9 cellular contexts compared by ENCODE assay signal in genomic region chr2:232363784-232364615, GRCh38. TPM values are rescaled to one million over a fixed set of nuclear protein-coding genes. Genes with fewer than 3 reads are reported as not detected.
DNase-seq lines count a peak whose midpoint lies in the region; ATAC-seq and TF ChIP-seq lines count a peak whose summit lies in the region.
"Had no signal": no experiment of that assay in that cellular context is flagged by ENCODE, and none has a peak within 500 bp of the region (broad histone marks: within the 10 kb centered on the region; RNA-seq: fewer than 3 reads in every experiment).

No MANE protein-coding gene starts in this region.

- TF ChIP-seq CTCF in DND-41 (IDR thresholded peaks at IDR 0.05; ENCODE audit: borderline replicate concordance, extremely low read depth, low read length, poor library complexity, severe bottlenecking): no peak

- H3K9me3 Mint-ChIP-seq in activated T-helper 2 cell treated with anti-CD3 and anti-CD28 coated beads, Interferon-gamma antibody, Interleukin-2, Interleukin-4, amounts not matched to agents 10 μg/mL and 5 μg/mL and 100 μg/mL, durations not matched to agents 14 hours and 24 hours and 36 hours: no peaks in the 10 kb centered on the region
- H3K9me3 Mint-ChIP-seq in naive thymus-derived CD8-positive, alpha-beta T cell: peaks cover 0 to 2% (median 0%) of the 10 kb centered on the region in 9 donors

- peak overlapping the region; percentile 58 for H3K4me3 Mint-ChIP-seq in activated T-helper 2 cell treated with anti-CD3 and anti-CD28 coated beads, Interferon-gamma antibody, Interleukin-2, Interleukin-4, amounts not matched to agents 10 μg/mL and 5 μg/mL and 100 μg/mL, durations not matched to agents 14 hours and 24 hours and 36 hours (ENCODE audit: low read depth)
- peak overlapping the region; percentile 83 to 96 (median 92) for H3K4me3 Mint-ChIP-seq in naive thymus-derived CD8-positive, alpha-beta T cell

- H3K4me2 ChIP-seq in DND-41 (ENCODE audit: insufficient read depth, low read length): peak overlapping the region; percentile 73

- no peaks in the 10 kb centered on the region for H3K36me3 ChIP-seq in DND-41 (ENCODE audit: insufficient read depth, low read length)

- no peaks in the 10 kb centered on the region for H3K27me3 ChIP-seq in DND-41 (ENCODE audit: insufficient read depth, low read length, poor library complexity)

- H3K79me2 ChIP-seq in DND-41 (ENCODE audit: insufficient read depth, low read length): no peaks in the 10 kb centered on the region

- peak overlapping the region; percentile 79 for H3K27ac ChIP-seq in DND-41 (ENCODE audit: low read length)

- ATAC-seq in DND-41 (ENCODE audit: insufficient read depth, low read depth): peak; percentile 86
- ATAC-seq in HG03196 (IDR thresholded peaks at IDR 0.05; ENCODE audit: unreplicated experiment): peak; percentile 58
- peak; percentile 67 to 74 for ATAC-seq in naive thymus-derived CD8-positive, alpha-beta T cell
- no peak for ATAC-seq in GM19023 (IDR thresholded peaks at IDR 0.05; ENCODE audit: unreplicated experiment)
- ATAC-seq in GM21619 (IDR thresholded peaks at IDR 0.05; ENCODE audit: unreplicated experiment): no peak

- peak overlapping the region; percentile 61; the same call in 1 of the 2 replicates for H2AFZ ChIP-seq in DND-41 (ENCODE audit: low read depth, low read length)

- H3K27ac Mint-ChIP-seq in activated T-helper 2 cell treated with anti-CD3 and anti-CD28 coated beads, Interferon-gamma antibody, Interleukin-2, Interleukin-4, amounts not matched to agents 10 μg/mL and 5 μg/mL and 100 μg/mL, durations not matched to agents 14 hours and 24 hours and 36 hours: peak overlapping the region; percentile 24
- peak overlapping the region; percentile 72 to 95 (median 92) for H3K27ac Mint-ChIP-seq in naive thymus-derived CD8-positive, alpha-beta T cell

- no peaks in the 10 kb centered on the region for H4K20me1 ChIP-seq in DND-41 (ENCODE audit: insufficient read depth, low read length)

- H3K36me3 Mint-ChIP-seq in activated T-helper 2 cell treated with anti-CD3 and anti-CD28 coated beads, Interferon-gamma antibody, Interleukin-2, Interleukin-4, amounts not matched to agents 10 μg/mL and 5 μg/mL and 100 μg/mL, durations not matched to agents 14 hours and 24 hours and 36 hours (ENCODE audit: low read depth): no peaks in the 10 kb centered on the region
- H3K36me3 Mint-ChIP-seq in naive thymus-derived CD8-positive, alpha-beta T cell: no peaks in the 10 kb centered on the region

- peak overlapping the region in 1 of 2 experiments; percentile 52; a peak in 2 of 4 replicates for H3K4me3 ChIP-seq in DND-41 (ENCODE audit: low read depth in 1 of 2, low read length in 2 of 2)

- H3K4me1 Mint-ChIP-seq in activated T-helper 2 cell treated with anti-CD3 and anti-CD28 coated beads, Interferon-gamma antibody, Interleukin-2, Interleukin-4, amounts not matched to agents 10 μg/mL and 5 μg/mL and 100 μg/mL, durations not matched to agents 14 hours and 24 hours and 36 hours (ENCODE audit: low read depth): peaks cover 14% of the 10 kb centered on the region
- H3K4me1 Mint-ChIP-seq in naive thymus-derived CD8-positive, alpha-beta T cell: peaks cover 13 to 42% (median 33%) of the 10 kb centered on the region in 4 donors

- DNase-seq in DND-41 (peak; percentile 78), NCI-H2227 (lab: John Stamatoyannopoulos, UW; ENCODE audit: unreplicated experiment) (no peak)
- DNase-seq in activated T-helper 2 cell treated with anti-CD3 and anti-CD28 coated beads, Interferon-gamma antibody, Interleukin-2, Interleukin-4, amounts not matched to agents 10 μg/mL and 5 μg/mL and 100 μg/mL, durations not matched to agents 14 hours and 24 hours and 36 hours (ENCODE audit: low spot score): peak; percentile 16
- DNase-seq in naive thymus-derived CD8-positive, alpha-beta T cell: peak in 5 of 10 donors; percentile 27 to 63 (median 51)
- DNase-seq in stimulated activated CD4-positive, alpha-beta T cell treated with anti-CD3 and anti-CD28 coated beads, Interleukin-15, amount 100 ng/mL, for 24 hours: no peak

- no peaks in the 10 kb centered on the region for H3K27me3 Mint-ChIP-seq in activated T-helper 2 cell treated with anti-CD3 and anti-CD28 coated beads, Interferon-gamma antibody, Interleukin-2, Interleukin-4, amounts not matched to agents 10 μg/mL and 5 μg/mL and 100 μg/mL, durations not matched to agents 14 hours and 24 hours and 36 hours (ENCODE audit: low read depth)
- no peaks in the 10 kb centered on the region for H3K27me3 Mint-ChIP-seq in naive thymus-derived CD8-positive, alpha-beta T cell

- H3K9me3 ChIP-seq in DND-41 (ENCODE audit: insufficient read depth, low read length, severe bottlenecking): no peaks in the 10 kb centered on the region

- POLR2A ChIA-PET in naive thymus-derived CD8-positive, alpha-beta T cell (lab: Charles Lee): interaction anchor here (0.5 to 1.2 kb wide), 2 partner anchors 9 to 1025 kb away, joined by 3 to 4 read pairs; no protein-coding TSS in a partner anchor

- intact Hi-C loops in activated T-helper 2 cell treated with anti-CD3 and anti-CD28 coated beads, Interferon-gamma antibody, Interleukin-2, Interleukin-4, amounts not matched to agents 10 μg/mL and 5 μg/mL and 100 μg/mL, durations not matched to agents 14 hours and 24 hours and 36 hours (cut with micrococcal nuclease): no loop called here

- peak overlapping the region; percentile 47 for H3K9ac ChIP-seq in DND-41 (ENCODE audit: low read depth, low read length)

- H3K4me1 ChIP-seq in DND-41 (ENCODE audit: insufficient read depth, low read length): peaks cover 29% of the 10 kb centered on the region

RNA-seq across cellular contexts. Expression of gene ALPP, which starts 14.6 kb away (rescaled TPM):
- not detected in 2 replicates for total RNA-seq in activated T-helper 2 cell treated with anti-CD3 and anti-CD28 coated beads, Interferon-gamma antibody, Interleukin-2, Interleukin-4, amounts not matched to agents 10 μg/mL and 5 μg/mL and 100 μg/mL, durations not matched to agents 14 hours and 24 hours and 36 hours
- not detected for total RNA-seq in naive thymus-derived CD8-positive, alpha-beta T cell
- polyA plus RNA-seq in naive thymus-derived CD8-positive, alpha-beta T cell: not detected
- polyA plus RNA-seq: adipose tissue had no signal

RNA-seq across cellular contexts. Expression of gene ALPG, which starts 42.6 kb away (rescaled TPM):
- total RNA-seq in activated T-helper 2 cell treated with anti-CD3 and anti-CD28 coated beads, Interferon-gamma antibody, Interleukin-2, Interleukin-4, amounts not matched to agents 10 μg/mL and 5 μg/mL and 100 μg/mL, durations not matched to agents 14 hours and 24 hours and 36 hours: not detected in 2 replicates
- not detected for total RNA-seq in naive thymus-derived CD8-positive, alpha-beta T cell
- not detected for polyA plus RNA-seq in naive thymus-derived CD8-positive, alpha-beta T cell
- polyA plus RNA-seq: adipose tissue had no signal

Comparison
In these comparisons a context has a peak if more than half of its experiments do, and no peak if none do; other contexts are left out.
1. ATAC-seq: peak in DND-41 (single experiment), HG03196 (single experiment) and naive thymus-derived CD8-positive, alpha-beta T cell (2 of 2); none in GM19023 (single experiment) and GM21619 (single experiment).
2. DNase-seq: peak in DND-41 (single experiment) and activated T-helper 2 cell treated with anti-CD3 and anti-CD28 coated beads, Interferon-gamma antibody, Interleukin-2, Interleukin-4, amounts not matched to agents 10 μg/mL and 5 μg/mL and 100 μg/mL, durations not matched to agents 14 hours and 24 hours and 36 hours (single experiment); none in stimulated activated CD4-positive, alpha-beta T cell treated with anti-CD3 and anti-CD28 coated beads, Interleukin-15, amount 100 ng/mL, for 24 hours (single experiment) and NCI-H2227 (single experiment).